ENCODE assay signal across 20 cellular contexts in genomic region chrX:118205421-118205820, GRCh38.
A peak's percentile ranks its signal among the peaks of the same experiment; 100 is the strongest.
DNase-seq lines count a peak whose midpoint lies in the region; ATAC-seq, FAIRE-seq and TF ChIP-seq lines count a peak whose summit lies in the region.
"Had no signal": no experiment of that assay in that cellular context is flagged by ENCODE, and none has a peak within 500 bp of the region (broad histone marks: within the 10 kb centered on the region; RNA-seq: fewer than 3 reads in every experiment).

No MANE protein-coding gene starts in this region.

- TF ChIP-seq CTCF in A549 (IDR thresholded peaks at IDR 0.05): no peak
- no peak for TF ChIP-seq CTCF in mucosa of descending colon (IDR thresholded peaks at IDR 0.05)

- TF ChIP-seq POLR2A in A549 (IDR thresholded peaks at IDR 0.05; ENCODE audit: low read length): no peak

- H3K4me2 ChIP-seq in A549: no peak overlapping the region

- no peak for TF ChIP-seq RAD21 in A549 (conservative IDR thresholded peaks at IDR 0.05 in 1 of 2, IDR thresholded peaks at IDR 0.05 in 1 of 2)

- intact Hi-C loops in mucosa of descending colon (cut with DNase I, micrococcal nuclease): no loop called here

- POLR2A ChIA-PET in A549 (lab: Yijun Ruan, JAX): no interaction called here

- H3K4me3 ChIP-seq in A549: no peak overlapping the region
- H3K4me3 ChIP-seq in mucosa of descending colon: no peak overlapping the region
- H3K4me3 ChIP-seq: HAP-1 had no signal

- H3K36me3 ChIP-seq in mucosa of descending colon (ENCODE audit: low read depth): no peaks in the 10 kb centered on the region
- H3K36me3 ChIP-seq: HAP-1 had no signal

- H3K27ac ChIP-seq in A549: no peak overlapping the region

- ATAC-seq in A549: no peak
- peak; percentile 72 for ATAC-seq in mucosa of descending colon

- H3K9me3 ChIP-seq in A549 (no peaks in the 10 kb centered on the region), mucosa of descending colon (no peaks in the 10 kb centered on the region)
- H3K9me3 ChIP-seq: HAP-1 had no signal

- peak; percentile 80 for FAIRE-seq in A549 (lab: Jason Lieb, UNC)
- FAIRE-seq in islet of Langerhans (lab: Jason Lieb, UNC): peak; percentile 68
- FAIRE-seq: GM12891, GM18507, H54 had no signal

- CTCF ChIA-PET in A549 (lab: Yijun Ruan, JAX): no interaction called here

- no peak for DNase-seq in A549 (ENCODE audit: low read depth in 1 of 2, low spot score in 1 of 2)
- no peak for DNase-seq in mucosa of descending colon
- DNase-seq in NCI-H82 treated with DMSO at 0.1 percent for 48 hours (lab: John Stamatoyannopoulos, UW; ENCODE audit: unreplicated experiment): no peak
- no peak for DNase-seq in SKM-1 treated with dmso at 0.1 percent for 144 hours (lab: John Stamatoyannopoulos, UW; ENCODE audit: unreplicated experiment)
- DNase-seq in mucosa of gallbladder (ENCODE audit: low spot score): no peak
- DNase-seq: 8988T; C1 segment of cervical spinal cord; Calu3; CD4-positive, alpha-beta memory T cell; COR-L47; DMS53; DMS79 treated with DMSO at 0.1 percent for 48 hours; GF-D8; GOT3; HFFc6 had no signal

- H3K4me1 ChIP-seq in A549 (no peaks in the 10 kb centered on the region), mucosa of descending colon (ENCODE audit: low read depth) (no peaks in the 10 kb centered on the region)

- TF ChIP-seq EP300 in A549 (IDR thresholded peaks at IDR 0.05): no peak

- 86% methylated on average over 1 of the region's 1 CpG for WGBS in A549 (ENCODE audit: missing lambda C conversion rate)

TF ChIP-seq in A549, 52 proteins besides CTCF, POLR2A, EP300 and RAD21:
- no peak for TF ChIP-seq NPAS2 (CRISPR knock-in tag; IDR thresholded peaks at IDR 0.05; ENCODE audit: borderline replicate concordance)
- TF ChIP-seq MAX (IDR thresholded peaks at IDR 0.05): no peak
- no peak for TF ChIP-seq HES2 (IDR thresholded peaks at IDR 0.05)
- TF ChIP-seq JUNB (IDR thresholded peaks at IDR 0.05): no peak
- no peak for TF ChIP-seq RARB (CRISPR knock-in tag; IDR thresholded peaks at IDR 0.05)
- TF ChIP-seq JUN (IDR thresholded peaks at IDR 0.05): no peak
- no peak for TF ChIP-seq GATA3 (IDR thresholded peaks at IDR 0.05; ENCODE audit: borderline replicate concordance)
- TF ChIP-seq CEBPB (IDR thresholded peaks at IDR 0.05): no peak
- TF ChIP-seq SREBF2 (IDR thresholded peaks at IDR 0.05): no peak
- no peak for TF ChIP-seq TP53 (CRISPR knock-in tag; IDR thresholded peaks at IDR 0.05)
- TF ChIP-seq CHD4 (IDR thresholded peaks at IDR 0.05; ENCODE audit: borderline replicate concordance): no peak
